ENCODE assay signal across 23 cellular contexts in genomic region chr1:15332525-15332924, GRCh38.
"Had no signal": no experiment of that assay in that cellular context is flagged by ENCODE, and none has a peak within 500 bp of the region (broad histone marks: within the 10 kb centered on the region; RNA-seq: fewer than 3 reads in every experiment).

No MANE protein-coding gene starts in this region.

- ATAC-seq: foreskin keratinocyte; gastroesophageal sphincter; heart left ventricle; left cardiac atrium; left lung; naive thymus-derived CD4-positive, alpha-beta T cell; stimulated activated memory B cell treated with anti-CD40 and anti-IgM and Interleukin-4, amounts not matched to agents 10 μg/mL and 1 μg/mL and 100 μg/mL, for 72 hours; stimulated activated naive CD8-positive, alpha-beta T cell treated with anti-CD3 and anti-CD28 coated beads, Interleukin-15, Interleukin-2, amounts not matched to agents 100 U/mL and 50 U/mL, for 24 hours had no signal

- H3K27ac ChIP-seq: foreskin keratinocyte, gastroesophageal sphincter, heart left ventricle, hepatocyte, left lung, prostate gland, right atrium auricular region, sigmoid colon, thoracic aorta, transverse colon had no signal

- H2AFZ ChIP-seq: hepatocyte had no signal

- H3K79me2 ChIP-seq: hepatocyte had no signal

- H3K4me1 ChIP-seq: prostate gland had no signal

- H3K27me3 ChIP-seq: dorsolateral prefrontal cortex, foreskin keratinocyte, gastroesophageal sphincter, heart left ventricle, hepatocyte, right atrium auricular region, sigmoid colon, transverse colon had no signal

- H3K4me3 ChIP-seq: dorsolateral prefrontal cortex, gastroesophageal sphincter, heart left ventricle, hepatocyte, left lung, prostate gland, right atrium auricular region, sigmoid colon, thoracic aorta, transverse colon had no signal

- H3K9me3 ChIP-seq: gastroesophageal sphincter, heart left ventricle, left lung, prostate gland, right atrium auricular region, sigmoid colon, thoracic aorta, transverse colon had no signal

- H3K36me3 ChIP-seq: gastroesophageal sphincter, heart left ventricle, left lung, prostate gland, right atrium auricular region, sigmoid colon, thoracic aorta, transverse colon had no signal

- H3K4me2 ChIP-seq: hepatocyte had no signal

- DNase-seq: cerebellar nuclear complex; cortex of kidney; dorsolateral prefrontal cortex; effector CD4-positive, alpha-beta T cell; foreskin keratinocyte; heart left ventricle; left cardiac atrium; left lung; mesendoderm; midbrain; naive thymus-derived CD4-positive, alpha-beta T cell; nucleus accumbens; sigmoid colon; stimulated activated CD4-positive, alpha-beta T cell treated with anti-CD3 and anti-CD28 coated beads, Interleukin-4, amount 100 ng/mL, for 4 hours; stimulated activated naive CD8-positive, alpha-beta T cell treated with anti-CD3 and anti-CD28 coated beads, Interleukin-15, Interleukin-2, amounts not matched to agents 100 U/mL and 50 U/mL, for 24 hours; substantia nigra; transverse colon had no signal
